11 cellular contexts compared by ENCODE assay signal in the genomic region with DNA sequence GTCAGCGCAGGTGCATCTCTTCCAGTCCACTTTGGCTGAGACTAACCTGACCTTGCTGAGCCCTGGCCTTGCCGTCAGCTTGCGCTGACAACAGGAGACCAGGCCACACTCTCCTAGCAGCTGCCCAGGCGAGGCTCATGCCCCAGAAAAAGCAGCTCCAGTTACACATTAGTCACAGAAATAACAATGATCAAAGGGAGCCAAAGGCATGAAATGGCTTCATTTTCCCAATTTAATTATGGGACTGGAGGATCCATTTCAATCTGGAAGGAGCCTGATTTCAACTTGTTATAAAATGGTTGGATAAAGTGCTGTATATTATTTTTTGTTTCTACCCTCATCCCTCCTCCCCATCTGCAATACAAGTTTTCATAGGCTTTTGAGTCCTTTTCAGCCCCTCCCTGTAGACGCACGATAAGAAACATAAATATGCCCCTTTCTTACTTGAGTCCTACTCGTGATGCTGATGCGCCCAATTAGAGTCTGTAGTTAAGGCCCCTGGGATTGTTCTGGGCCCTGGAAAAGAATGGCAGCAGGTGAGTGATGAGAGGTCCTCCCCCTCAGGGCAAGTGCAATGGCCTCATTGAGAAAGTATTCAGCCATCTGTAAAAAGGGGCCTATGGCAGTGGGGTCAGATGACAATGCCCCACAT.
DNase-seq lines count a peak whose midpoint lies in the region; ATAC-seq and TF ChIP-seq lines count a peak whose summit lies in the region.
"Had no signal": no experiment of that assay in that cellular context is flagged by ENCODE, and none has a peak within 500 bp of the region (broad histone marks: within the 10 kb centered on the region; RNA-seq: fewer than 3 reads in every experiment).

No MANE protein-coding gene starts in this region.

- peaks cover 8% of the 10 kb centered on the region for H3K4me1 Mint-ChIP-seq in progenitor cell of endocrine pancreas (ENCODE audit: low read depth)
- H3K4me1 Mint-ChIP-seq: stimulated activated naive B cell treated with anti-CD40 and anti-IgM and Interleukin-4, amounts not matched to agents 10 μg/mL and 1 μg/mL and 100 μg/mL, for 72 hours had no signal

- no peak overlapping the region for H3K27ac Mint-ChIP-seq in progenitor cell of endocrine pancreas
- H3K27ac Mint-ChIP-seq: CD8-positive, alpha-beta T cell; stimulated activated naive B cell treated with anti-CD40 and anti-IgM and Interleukin-4, amounts not matched to agents 10 μg/mL and 1 μg/mL and 100 μg/mL, for 72 hours had no signal

- DNase-seq in BE2C (peak; percentile 12), NCI-H1436 (lab: John Stamatoyannopoulos, UW) (peak; percentile 60), astrocyte of the hippocampus (ENCODE audit: low read depth, low spot score) (peak; percentile 83), left kidney (ENCODE audit: low read depth, low spot score) (peak; percentile 97), NCI-H524 treated with DMSO at 0.1 percent for 48 hours (lab: John Stamatoyannopoulos, UW) (no peak), lower leg skin (ENCODE audit: low spot score in 2 of 2) (no peak), progenitor cell of endocrine pancreas (ENCODE audit: low spot score, unreplicated experiment) (no peak)
- DNase-seq: CD8-positive, alpha-beta T cell; stimulated activated naive B cell treated with anti-CD40 and anti-IgM and Interleukin-4, amounts not matched to agents 10 μg/mL and 1 μg/mL and 100 μg/mL, for 72 hours had no signal

- ATAC-seq in HG02678 (IDR thresholded peaks at IDR 0.05; ENCODE audit: unreplicated experiment), result no peak
- ATAC-seq: CD8-positive, alpha-beta T cell; stimulated activated naive B cell treated with anti-CD40 and anti-IgM and Interleukin-4, amounts not matched to agents 10 μg/mL and 1 μg/mL and 100 μg/mL, for 72 hours had no signal

- no peaks in the 10 kb centered on the region for H3K9me3 Mint-ChIP-seq in progenitor cell of endocrine pancreas (ENCODE audit: low read depth)
- H3K9me3 Mint-ChIP-seq: CD8-positive, alpha-beta T cell; stimulated activated naive B cell treated with anti-CD40 and anti-IgM and Interleukin-4, amounts not matched to agents 10 μg/mL and 1 μg/mL and 100 μg/mL, for 72 hours had no signal

- H3K4me3 ChIP-seq in BE2C (ENCODE audit: low read depth, low read length), result no peak overlapping the region
- H3K4me3 ChIP-seq in lower leg skin (ENCODE audit: low read depth, poor library complexity, severe bottlenecking), result no peak overlapping the region
- H3K4me3 ChIP-seq: esophagus muscularis mucosa had no signal

- H3K36me3 Mint-ChIP-seq in progenitor cell of endocrine pancreas (ENCODE audit: insufficient read depth), result no peaks in the 10 kb centered on the region
- H3K36me3 Mint-ChIP-seq: CD8-positive, alpha-beta T cell; stimulated activated naive B cell treated with anti-CD40 and anti-IgM and Interleukin-4, amounts not matched to agents 10 μg/mL and 1 μg/mL and 100 μg/mL, for 72 hours had no signal

- H3K4me3 Mint-ChIP-seq in progenitor cell of endocrine pancreas (ENCODE audit: low read depth), result no peak overlapping the region
- H3K4me3 Mint-ChIP-seq: CD8-positive, alpha-beta T cell; stimulated activated naive B cell treated with anti-CD40 and anti-IgM and Interleukin-4, amounts not matched to agents 10 μg/mL and 1 μg/mL and 100 μg/mL, for 72 hours had no signal

- intact Hi-C loops in lower leg skin (cut with DNase I; ENCODE audit: low total_unique reads), result loop anchor here (10.0 kb wide), 1 partner anchor 428 kb away; a partner anchor contains a TSS

- H3K36me3 ChIP-seq in BE2C, result no peaks in the 10 kb centered on the region
- H3K36me3 ChIP-seq: esophagus muscularis mucosa had no signal

- no peaks in the 10 kb centered on the region for H3K9me3 ChIP-seq in BE2C
- H3K9me3 ChIP-seq: esophagus muscularis mucosa had no signal

- TF ChIP-seq POLR2A in lower leg skin (IDR thresholded peaks at IDR 0.05), result no peak

- no peaks in the 10 kb centered on the region for H3K27me3 ChIP-seq in BE2C
- H3K27me3 ChIP-seq: esophagus muscularis mucosa had no signal

- WGBS in lower leg skin, 2 donors, result 94 to 97% methylated on average over 8 of the region's 8 CpGs

- H3K27me3 Mint-ChIP-seq in progenitor cell of endocrine pancreas, result no peaks in the 10 kb centered on the region
- H3K27me3 Mint-ChIP-seq: stimulated activated naive B cell treated with anti-CD40 and anti-IgM and Interleukin-4, amounts not matched to agents 10 μg/mL and 1 μg/mL and 100 μg/mL, for 72 hours had no signal

- no peaks in the 10 kb centered on the region for H3K4me1 ChIP-seq in BE2C

- TF ChIP-seq CTCF in BE2C (IDR thresholded peaks at IDR 0.05; ENCODE audit: low read depth, low read length) (no peak), lower leg skin (IDR thresholded peaks at IDR 0.05) (no peak), progenitor cell of endocrine pancreas (IDR thresholded peaks at IDR 0.05; ENCODE audit: unreplicated experiment) (no peak)

Comparison
In these comparisons a context has a peak if more than half of its experiments do, and no peak if none do; other contexts are left out.
1. DNase-seq: peak in BE2C (single experiment), NCI-H1436 (single experiment), astrocyte of the hippocampus (single experiment) and left kidney (single experiment); none in NCI-H524 treated with DMSO at 0.1 percent for 48 hours (single experiment), lower leg skin (0 of 2) and progenitor cell of endocrine pancreas (single experiment).